6 cellular contexts compared by ENCODE assay signal in genomic region chr2:86739485-86739884, GRCh38. TPM values are rescaled to one million over a fixed set of nuclear protein-coding genes. Genes with fewer than 3 reads are reported as not detected.
"Had no signal": no experiment of that assay in that cellular context is flagged by ENCODE, and none has a peak within 500 bp of the region (broad histone marks: within the 10 kb centered on the region; RNA-seq: fewer than 3 reads in every experiment).

No MANE protein-coding gene starts in this region.

RNA-seq across cellular contexts. Expression of gene CD8A, which starts 51.2 kb away (rescaled TPM):
- total RNA-seq: H4, H7, HFFc6, HT1080, IMR-90 had no signal
- polyA plus RNA-seq: GM23248, IMR-90 had no signal
